In genomic region chr15:52018693-52019393, GRCh38 we compare ENCODE assay signal across 8 cellular contexts. TPM values are rescaled to one million over a fixed set of nuclear protein-coding genes. Genes with fewer than 3 reads are reported as not detected.
A peak's percentile ranks its signal among the peaks of the same experiment; 100 is the strongest.
DNase-seq lines count a peak whose midpoint lies in the region; FAIRE-seq and TF ChIP-seq lines count a peak whose summit lies in the region.

TSS of gene MAPK6 (plus strand) at chr15:52019219. CDS start at chr15:52046461, 27,242 bp downstream.

- peaks cover 0 to 10% (median 0%) of the 10 kb centered on the region in 3 experiments; a peak in 4 of 7 replicates for H3K36me3 Mint-ChIP-seq in H9 (ENCODE audit: insufficient read depth in 1 of 3, low read depth in 3 of 3)

- H3K79me1 ChIP-seq in H9 (ENCODE audit: insufficient read depth, low read depth, low read length, poor library complexity, severe bottlenecking), result no peaks in the 10 kb centered on the region

- H4K91ac ChIP-seq in H9 (ENCODE audit: insufficient read length, low read depth, low read length), result no peak within 1 kb of the TSS

- H3K4me1 Mint-ChIP-seq in H9, result peaks cover 36 to 50% of the 10 kb centered on the region in 2 experiments

- peaks cover 1% of the 10 kb centered on the region; the same call in 1 of the 2 replicates for H3K27me3 Mint-ChIP-seq in H9 (ENCODE audit: low read depth)

- H3K4me2 ChIP-seq in H9 (ENCODE audit: insufficient read depth, insufficient read length, low read length), result peak within 1 kb of the TSS; percentile 99

- no peak within 1 kb of the TSS for H2AFZ ChIP-seq in H9 (ENCODE audit: low read length)

- peak within 1 kb of the TSS; percentile 98 to 99 (median 99) for H3K27ac Mint-ChIP-seq in H9

- no peak within 1 kb of the TSS for H2AK5ac ChIP-seq in H9 (ENCODE audit: insufficient read length, low read length)

- no peak within 1 kb of the TSS for H3K23ac ChIP-seq in H9 (ENCODE audit: insufficient read length, low read depth, low read length)

- peaks cover 6% of the 10 kb centered on the region for H3K23me2 ChIP-seq in H9 (ENCODE audit: insufficient read length, low read depth, low read length, poor library complexity, severe bottlenecking)

- no peak within 1 kb of the TSS for H4K8ac ChIP-seq in H9 (replicated peaks; ENCODE audit: insufficient read length, low read depth, low read length)

- H2BK20ac ChIP-seq in H9 (ENCODE audit: low read depth, low read length, poor library complexity, severe bottlenecking), result no peak within 1 kb of the TSS

- H3K56ac ChIP-seq in H9 (ENCODE audit: insufficient read length, low read depth, low read length), result peak within 1 kb of the TSS; percentile 91

- H3K4me3 Mint-ChIP-seq in H9, result peak within 1 kb of the TSS; percentile 91 to 94

- no peak for TF ChIP-seq CTCF in H9 (conservative IDR thresholded peaks at IDR 0.05)

- peak within 1 kb of the TSS; percentile 69 for H2BK5ac ChIP-seq in H9 (ENCODE audit: insufficient read length, low read length)

- H3K4me1 ChIP-seq in H9 (ENCODE audit: insufficient read depth, low read length), result no peaks in the 10 kb centered on the region; the same call in 1 of the 2 replicates

- H3K9me3 ChIP-seq in H9 (ENCODE audit: control insufficient read depth, low read depth, low read length), result no peaks in the 10 kb centered on the region
- H3K9me3 ChIP-seq in MG63, result no peaks in the 10 kb centered on the region

- peak within 1 kb of the TSS; percentile 85 for H2BK120ac ChIP-seq in H9 (ENCODE audit: low read depth, low read length, poor library complexity, severe bottlenecking)

- H2BK12ac ChIP-seq in H9 (ENCODE audit: insufficient read length, low read depth, low read length), result no peak within 1 kb of the TSS

- peak within 1 kb of the TSS; percentile 81 for H4K5ac ChIP-seq in H9 (ENCODE audit: insufficient read length, low read depth, low read length)

- H2BK15ac ChIP-seq in H9 (ENCODE audit: low read depth, low read length), result no peak within 1 kb of the TSS

- peaks cover 4 to 5% of the 10 kb centered on the region in 2 experiments; a peak in 2 of 5 replicates for H3K9me3 Mint-ChIP-seq in H9

- DNase-seq in GDM1 (lab: John Stamatoyannopoulos, UW), result peak; percentile 88
- DNase-seq in H9, result peak; percentile 91
- DNase-seq in MG63, result peak; percentile 93
- peak; percentile 88 for DNase-seq in SK-MEL-5 (ENCODE audit: low read depth, low spot score)
- DNase-seq in activated naive CD4-positive, alpha-beta T cell treated with Interleukin-2 at 50 U/mL for 16 hours, result peak; percentile 94
- DNase-seq in frontal cortex (ENCODE audit: low spot score in 2 of 2), result peak; percentile 99
- peak; percentile 60 for DNase-seq in non-pigmented ciliary epithelial cell (ENCODE audit: low read depth)
- DNase-seq in substantia nigra (lab: John Stamatoyannopoulos, UW), result peak; percentile 56 to 95 (median 87)

- peak within 1 kb of the TSS; percentile 94 for H3K9ac ChIP-seq in H9 (ENCODE audit: extremely low read depth, insufficient read length, low read length)

- H4K20me1 ChIP-seq in H9 (ENCODE audit: control insufficient read depth, insufficient read depth, insufficient read length), result no peaks in the 10 kb centered on the region

- in situ Hi-C loops in SK-MEL-5 (cut with HindIII; ENCODE audit: low pct_unique_long_range_greater_than_20kb, low sequenced_read_pairs), result no loop called here

- peak within 1 kb of the TSS; percentile 73; the same call in 1 of the 2 replicates for H3K4ac ChIP-seq in H9 (ENCODE audit: low read depth, low read length)

- FAIRE-seq in frontal cortex (lab: Jason Lieb, UNC), result no peak

- H3K18ac ChIP-seq in H9 (ENCODE audit: insufficient read length, low read depth, low read length), result peak within 1 kb of the TSS; percentile 93

- no peak within 1 kb of the TSS for H3T11ph ChIP-seq in H9 (ENCODE audit: low read length)

- H3K27me3 ChIP-seq in H9 (ENCODE audit: insufficient read depth, low read length) (no peaks in the 10 kb centered on the region), MG63 (no peaks in the 10 kb centered on the region)

- H3K36me3 ChIP-seq in MG63, result peaks cover 4% of the 10 kb centered on the region; the same call in 1 of the 2 replicates

- peak within 1 kb of the TSS; percentile 98 for H3K14ac ChIP-seq in H9 (ENCODE audit: insufficient read depth, low read length)

- H3K27ac ChIP-seq in H9 (ENCODE audit: insufficient read length, low read depth, low read length) (peak within 1 kb of the TSS; percentile 71), substantia nigra (ENCODE audit: low read depth, low read length, poor library complexity, severe bottlenecking) (peak within 1 kb of the TSS; percentile 97)

- no CpG with 5 or more reads among the region's 59 CpGs for WGBS in H9 (ENCODE audit: extremely low coverage, insufficient read length, low lambda C conversion rate)

- peaks cover 22% of the 10 kb centered on the region; the same call in 1 of the 2 replicates for H3K79me2 ChIP-seq in H9 (ENCODE audit: insufficient read depth, low read length)

- peak within 1 kb of the TSS; percentile 77 for H3K4me3 ChIP-seq in MG63

RNA-seq across cellular contexts. Expression of gene MAPK6, which starts in this region (rescaled TPM):
- total RNA-seq in H9 (2021) (88.6 and 94.1 TPM in 2 replicates), frontal cortex (106 TPM)
- 36.3 and 67.2 TPM in 2 replicates for total RNA-seq in MG63 (2014; rRNA removed; shearing (Covaris generic); ENCODE audit: low replicate concordance)
- 48.2 and 54.5 TPM in 2 replicates for total RNA-seq in SK-MEL-5 (2014; rRNA removed; shearing (Covaris generic))
- polyA plus RNA-seq in SK-MEL-5 (2015; cell fraction: cytosol; rRNA removed), result 31.5 and 33.9 TPM in 2 replicates
- 24.5 and 27.7 TPM in 2 replicates for polyA plus RNA-seq in SK-MEL-5 (2015; cell fraction: nucleus; rRNA removed)

Comparison
In these comparisons a context has a peak if more than half of its experiments do, and no peak if none do; other contexts are left out.
1. Peak in every context shown above with its lines: DNase-seq, H3K4me3 ChIP-seq and H3K27ac ChIP-seq.